2 cellular contexts compared by ENCODE assay signal in genomic region chr3:57151021-57151449, GRCh38.
TF ChIP-seq lines count a peak whose summit lies in the region.

No MANE protein-coding gene starts in this region.

TF ChIP-seq in endothelial cell of umbilical vein, 7 proteins besides CTCF, POLR2A, EP300 and RAD21:
- TF ChIP-seq MYC (IDR thresholded peaks at IDR 0.05; ENCODE audit: low read depth, low read length), result no peak
- TF ChIP-seq JUN (IDR thresholded peaks at IDR 0.05; ENCODE audit: borderline replicate concordance, insufficient read depth, insufficient read length, low read depth), result no peak
- TF ChIP-seq MAX (IDR thresholded peaks at IDR 0.05; ENCODE audit: insufficient read depth, insufficient read length), result no peak
- peak; percentile 32 for TF ChIP-seq FOS (IDR thresholded peaks at IDR 0.05; ENCODE audit: borderline replicate concordance, insufficient read depth, low read length)
- TF ChIP-seq GATA2 (IDR thresholded peaks at IDR 0.05; ENCODE audit: insufficient read depth, insufficient read length, low read depth, low read length), result peak; percentile 90
- TF ChIP-seq POLR2AphosphoS5 (IDR thresholded peaks at IDR 0.05; ENCODE audit: insufficient read depth, low read depth, low read length), result peak; percentile 64

TF ChIP-seq in neural cell, 6 proteins besides CTCF, POLR2A, EP300 and RAD21:
- no peak for TF ChIP-seq SMC3 (conservative IDR thresholded peaks at IDR 0.05; ENCODE audit: poor library complexity)
